ENCODE assay signal across 1 cellular context in the genomic region with DNA sequence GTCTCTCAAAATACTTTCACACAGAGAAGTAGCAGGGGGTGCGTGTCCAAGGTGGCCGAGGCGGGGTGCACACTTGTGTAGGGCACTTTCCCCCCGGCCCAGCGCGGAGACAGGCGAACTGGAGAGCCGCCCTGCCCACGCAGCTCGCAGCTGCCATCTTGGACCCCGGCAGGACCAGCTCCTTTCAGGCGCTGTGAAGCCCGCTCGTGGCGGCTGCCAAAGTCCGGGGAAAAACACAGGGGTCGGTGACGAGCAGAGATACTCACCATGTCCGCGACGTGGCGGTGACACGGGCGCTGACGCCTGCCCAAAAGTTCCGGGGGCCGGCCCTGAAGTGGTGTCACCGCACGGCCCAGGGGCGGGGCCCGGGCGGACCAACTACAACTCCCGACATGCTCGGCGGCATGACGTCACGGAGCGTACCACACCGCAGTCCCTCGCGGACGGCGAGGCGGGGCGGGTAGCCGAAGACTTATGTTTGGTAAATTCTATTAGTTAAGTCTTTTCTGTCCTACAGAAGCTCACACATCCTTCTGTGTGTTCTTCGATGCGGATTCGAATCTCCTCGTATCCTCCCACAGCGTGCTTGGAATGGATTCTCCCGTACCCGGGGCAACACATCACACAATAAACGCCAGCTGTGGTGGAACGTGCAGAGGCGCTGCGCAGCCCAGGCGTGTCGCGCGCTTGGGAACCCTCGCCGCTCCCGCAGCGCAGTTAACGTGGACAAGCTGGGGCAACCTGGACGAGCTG.
TF ChIP-seq lines count a peak whose summit lies in the region.

A gene with protein sequence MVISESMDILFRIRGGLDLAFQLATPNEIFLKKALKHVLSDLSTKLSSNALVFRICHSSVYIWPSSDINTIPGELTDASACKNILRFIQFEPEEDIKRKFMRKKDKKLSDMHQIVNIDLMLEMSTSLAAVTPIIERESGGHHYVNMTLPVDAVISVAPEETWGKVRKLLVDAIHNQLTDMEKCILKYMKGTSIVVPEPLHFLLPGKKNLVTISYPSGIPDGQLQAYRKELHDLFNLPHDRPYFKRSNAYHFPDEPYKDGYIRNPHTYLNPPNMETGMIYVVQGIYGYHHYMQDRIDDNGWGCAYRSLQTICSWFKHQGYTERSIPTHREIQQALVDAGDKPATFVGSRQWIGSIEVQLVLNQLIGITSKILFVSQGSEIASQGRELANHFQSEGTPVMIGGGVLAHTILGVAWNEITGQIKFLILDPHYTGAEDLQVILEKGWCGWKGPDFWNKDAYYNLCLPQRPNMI (minus strand): TSS at position 365 of the 753 bp plus-strand sequence. CDS start 96 bp downstream, at position 269.

TF ChIP-seq in A549, 52 proteins besides CTCF, POLR2A, EP300 and RAD21 (continued from another document):
- TF ChIP-seq, protein P1, sequence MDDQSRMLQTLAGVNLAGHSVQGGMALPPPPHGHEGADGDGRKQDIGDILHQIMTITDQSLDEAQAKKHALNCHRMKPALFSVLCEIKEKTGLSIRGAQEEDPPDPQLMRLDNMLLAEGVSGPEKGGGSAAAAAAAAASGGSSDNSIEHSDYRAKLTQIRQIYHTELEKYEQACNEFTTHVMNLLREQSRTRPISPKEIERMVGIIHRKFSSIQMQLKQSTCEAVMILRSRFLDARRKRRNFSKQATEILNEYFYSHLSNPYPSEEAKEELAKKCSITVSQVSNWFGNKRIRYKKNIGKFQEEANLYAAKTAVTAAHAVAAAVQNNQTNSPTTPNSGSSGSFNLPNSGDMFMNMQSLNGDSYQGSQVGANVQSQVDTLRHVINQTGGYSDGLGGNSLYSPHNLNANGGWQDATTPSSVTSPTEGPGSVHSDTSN (IDR thresholded peaks at IDR 0.05): no peak; the same call in 1 of the 2 replicates
- TF ChIP-seq ZFP36 (IDR thresholded peaks at IDR 0.05; ENCODE audit: borderline replicate concordance, partially characterized antibody) (no peak), CHD2 (IDR thresholded peaks at IDR 0.05; ENCODE audit: low read length, partially characterized antibody) (no peak), SREBF2 (IDR thresholded peaks at IDR 0.05) (no peak), HOXA7 (CRISPR knock-in tag; IDR thresholded peaks at IDR 0.05) (no peak), TFCP2L1 (CRISPR knock-in tag; IDR thresholded peaks at IDR 0.05) (no peak), MYC (IDR thresholded peaks at IDR 0.05; ENCODE audit: borderline replicate concordance, low read length) (0 out of 2 replicates have a peak, but pooled peaks have one; percentile 41), EHF (CRISPR knock-in tag; IDR thresholded peaks at IDR 0.05) (no peak), HEYL (CRISPR knock-in tag; IDR thresholded peaks at IDR 0.05) (no peak), HOXB5 (CRISPR knock-in tag; IDR thresholded peaks at IDR 0.05) (no peak), NFE2L2 (conservative IDR thresholded peaks at IDR 0.05; ENCODE audit: low read length) (no peak), CBX2 (IDR thresholded peaks at IDR 0.05; ENCODE audit: borderline replicate concordance, low read depth) (no peak), CBX8 (IDR thresholded peaks at IDR 0.05) (no peak), ZC3H11A (IDR thresholded peaks at IDR 0.05) (no peak), RCOR1 (IDR thresholded peaks at IDR 0.05; ENCODE audit: low read depth, low read length) (no peak), FOSB (CRISPR knock-in tag; IDR thresholded peaks at IDR 0.05) (no peak), MAFK (IDR thresholded peaks at IDR 0.05; ENCODE audit: partially characterized antibody) (no peak), PHF8 (IDR thresholded peaks at IDR 0.05; ENCODE audit: borderline replicate concordance, low read depth) (peak; percentile 53), POLR2AphosphoS2 (conservative IDR thresholded peaks at IDR 0.05; ENCODE audit: low read length) (no peak), FOXS1 (CRISPR knock-in tag; IDR thresholded peaks at IDR 0.05) (no peak), BHLHE40 (IDR thresholded peaks at IDR 0.05; ENCODE audit: low read depth, low read length) (peak; percentile 89)
- TF ChIP-seq, protein P2, sequence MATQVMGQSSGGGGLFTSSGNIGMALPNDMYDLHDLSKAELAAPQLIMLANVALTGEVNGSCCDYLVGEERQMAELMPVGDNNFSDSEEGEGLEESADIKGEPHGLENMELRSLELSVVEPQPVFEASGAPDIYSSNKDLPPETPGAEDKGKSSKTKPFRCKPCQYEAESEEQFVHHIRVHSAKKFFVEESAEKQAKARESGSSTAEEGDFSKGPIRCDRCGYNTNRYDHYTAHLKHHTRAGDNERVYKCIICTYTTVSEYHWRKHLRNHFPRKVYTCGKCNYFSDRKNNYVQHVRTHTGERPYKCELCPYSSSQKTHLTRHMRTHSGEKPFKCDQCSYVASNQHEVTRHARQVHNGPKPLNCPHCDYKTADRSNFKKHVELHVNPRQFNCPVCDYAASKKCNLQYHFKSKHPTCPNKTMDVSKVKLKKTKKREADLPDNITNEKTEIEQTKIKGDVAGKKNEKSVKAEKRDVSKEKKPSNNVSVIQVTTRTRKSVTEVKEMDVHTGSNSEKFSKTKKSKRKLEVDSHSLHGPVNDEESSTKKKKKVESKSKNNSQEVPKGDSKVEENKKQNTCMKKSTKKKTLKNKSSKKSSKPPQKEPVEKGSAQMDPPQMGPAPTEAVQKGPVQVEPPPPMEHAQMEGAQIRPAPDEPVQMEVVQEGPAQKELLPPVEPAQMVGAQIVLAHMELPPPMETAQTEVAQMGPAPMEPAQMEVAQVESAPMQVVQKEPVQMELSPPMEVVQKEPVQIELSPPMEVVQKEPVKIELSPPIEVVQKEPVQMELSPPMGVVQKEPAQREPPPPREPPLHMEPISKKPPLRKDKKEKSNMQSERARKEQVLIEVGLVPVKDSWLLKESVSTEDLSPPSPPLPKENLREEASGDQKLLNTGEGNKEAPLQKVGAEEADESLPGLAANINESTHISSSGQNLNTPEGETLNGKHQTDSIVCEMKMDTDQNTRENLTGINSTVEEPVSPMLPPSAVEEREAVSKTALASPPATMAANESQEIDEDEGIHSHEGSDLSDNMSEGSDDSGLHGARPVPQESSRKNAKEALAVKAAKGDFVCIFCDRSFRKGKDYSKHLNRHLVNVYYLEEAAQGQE (IDR thresholded peaks at IDR 0.05): no peak
- TF ChIP-seq, protein P3, sequence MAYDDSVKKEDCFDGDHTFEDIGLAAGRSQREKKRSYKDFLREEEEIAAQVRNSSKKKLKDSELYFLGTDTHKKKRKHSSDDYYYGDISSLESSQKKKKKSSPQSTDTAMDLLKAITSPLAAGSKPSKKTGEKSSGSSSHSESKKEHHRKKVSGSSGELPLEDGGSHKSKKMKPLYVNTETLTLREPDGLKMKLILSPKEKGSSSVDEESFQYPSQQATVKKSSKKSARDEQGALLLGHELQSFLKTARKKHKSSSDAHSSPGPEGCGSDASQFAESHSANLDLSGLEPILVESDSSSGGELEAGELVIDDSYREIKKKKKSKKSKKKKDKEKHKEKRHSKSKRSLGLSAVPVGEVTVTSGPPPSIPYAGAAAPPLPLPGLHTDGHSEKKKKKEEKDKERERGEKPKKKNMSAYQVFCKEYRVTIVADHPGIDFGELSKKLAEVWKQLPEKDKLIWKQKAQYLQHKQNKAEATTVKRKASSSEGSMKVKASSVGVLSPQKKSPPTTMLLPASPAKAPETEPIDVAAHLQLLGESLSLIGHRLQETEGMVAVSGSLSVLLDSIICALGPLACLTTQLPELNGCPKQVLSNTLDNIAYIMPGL (CRISPR knock-in tag; IDR thresholded peaks at IDR 0.05; ENCODE audit: borderline replicate concordance): no peak
- TF ChIP-seq, protein P4, sequence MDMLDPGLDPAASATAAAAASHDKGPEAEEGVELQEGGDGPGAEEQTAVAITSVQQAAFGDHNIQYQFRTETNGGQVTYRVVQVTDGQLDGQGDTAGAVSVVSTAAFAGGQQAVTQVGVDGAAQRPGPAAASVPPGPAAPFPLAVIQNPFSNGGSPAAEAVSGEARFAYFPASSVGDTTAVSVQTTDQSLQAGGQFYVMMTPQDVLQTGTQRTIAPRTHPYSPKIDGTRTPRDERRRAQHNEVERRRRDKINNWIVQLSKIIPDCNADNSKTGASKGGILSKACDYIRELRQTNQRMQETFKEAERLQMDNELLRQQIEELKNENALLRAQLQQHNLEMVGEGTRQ (IDR thresholded peaks at IDR 0.05): no peak
- TF ChIP-seq, protein P5, sequence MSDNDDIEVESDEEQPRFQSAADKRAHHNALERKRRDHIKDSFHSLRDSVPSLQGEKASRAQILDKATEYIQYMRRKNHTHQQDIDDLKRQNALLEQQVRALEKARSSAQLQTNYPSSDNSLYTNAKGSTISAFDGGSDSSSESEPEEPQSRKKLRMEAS (IDR thresholded peaks at IDR 0.05): peak; percentile 81
- TF ChIP-seq, protein P6, sequence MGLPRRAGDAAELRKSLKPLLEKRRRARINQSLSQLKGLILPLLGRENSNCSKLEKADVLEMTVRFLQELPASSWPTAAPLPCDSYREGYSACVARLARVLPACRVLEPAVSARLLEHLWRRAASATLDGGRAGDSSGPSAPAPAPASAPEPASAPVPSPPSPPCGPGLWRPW (IDR thresholded peaks at IDR 0.05): no peak
TF ChIP-seq in A549: peak in this region for 8.
